Comparison of ENCODE assay signal across 1 cellular context in genomic region chr9:94681508-94681907, GRCh38.
TF ChIP-seq lines count a peak whose summit lies in the region.

No MANE protein-coding gene starts in this region.

TF ChIP-seq in A549, 52 proteins besides CTCF, POLR2A, EP300 and RAD21 (continued from another document):
- TF ChIP-seq HMGXB4 (CRISPR knock-in tag; IDR thresholded peaks at IDR 0.05; ENCODE audit: borderline replicate concordance) = no peak
TF ChIP-seq in A549: peak in this region for 4.
